In genomic region chr2:24365051-24365450, GRCh38 we compare ENCODE assay signal across 11 cellular contexts. TPM values are rescaled to one million over a fixed set of nuclear protein-coding genes. Genes with fewer than 3 reads are reported as not detected.
DNase-seq lines count a peak whose midpoint lies in the region; ATAC-seq and TF ChIP-seq lines count a peak whose summit lies in the region.
"Had no signal": no experiment of that assay in that cellular context is flagged by ENCODE, and none has a peak within 500 bp of the region (broad histone marks: within the 10 kb centered on the region; RNA-seq: fewer than 3 reads in every experiment).

No MANE protein-coding gene starts in this region.

- TF ChIP-seq CTCF in AG10803 (conservative IDR thresholded peaks at IDR 0.05; ENCODE audit: low read length) (no peak), chondrocyte (IDR thresholded peaks at IDR 0.05) (no peak), foreskin fibroblast (IDR thresholded peaks at IDR 0.05; ENCODE audit: low read depth, low read length) (no peak), GM10266 (IDR thresholded peaks at IDR 0.05; ENCODE audit: control insufficient read depth, insufficient read depth, low read depth, missing control alignments) (no peak)

- H3K4me3 ChIP-seq in AG10803 (ENCODE audit: low read length) = no peak overlapping the region
- H3K4me3 ChIP-seq in foreskin fibroblast (ENCODE audit: low read depth in 1 of 2, low read length in 2 of 2) = no peak overlapping the region

- DNase-seq in AG10803 (ENCODE audit: low read depth) (peak; percentile 12), MV-4-11 (lab: John Stamatoyannopoulos, UW) (peak; percentile 15), chondrocyte (ENCODE audit: low spot score) (no peak), memory B cell (ENCODE audit: low spot score in 2 of 2) (peak; percentile 34 to 35), T-helper 1 cell (no peak), foreskin fibroblast (no peak), GM10266 (ENCODE audit: extremely low spot score) (no peak)
- DNase-seq: CD4-positive, CD25-positive, alpha-beta regulatory T cell had no signal

- H3K9me3 Mint-ChIP-seq in chondrocyte (ENCODE audit: low read depth) (no peaks in the 10 kb centered on the region), memory B cell (no peaks in the 10 kb centered on the region)

- no peak overlapping the region for H3K4me3 Mint-ChIP-seq in chondrocyte (ENCODE audit: unreplicated experiment)
- peak overlapping the region; percentile 11 for H3K4me3 Mint-ChIP-seq in memory B cell
- H3K4me3 Mint-ChIP-seq: activated naive CD8-positive, alpha-beta T cell had no signal

- H3K27me3 Mint-ChIP-seq in chondrocyte (ENCODE audit: low read depth) = no peaks in the 10 kb centered on the region
- H3K27me3 Mint-ChIP-seq in memory B cell = no peaks in the 10 kb centered on the region
- H3K27me3 Mint-ChIP-seq: activated naive CD8-positive, alpha-beta T cell; progenitor cell of endocrine pancreas had no signal

- H3K36me3 Mint-ChIP-seq in chondrocyte (ENCODE audit: low read depth) (no peaks in the 10 kb centered on the region), memory B cell (no peaks in the 10 kb centered on the region)
- H3K36me3 Mint-ChIP-seq: activated naive CD8-positive, alpha-beta T cell; CD4-positive, CD25-positive, alpha-beta regulatory T cell had no signal

- H3K27ac Mint-ChIP-seq in chondrocyte (ENCODE audit: unreplicated experiment) (peak overlapping the region; percentile 89), memory B cell (peak overlapping the region; percentile 77)
- H3K27ac Mint-ChIP-seq: activated naive CD8-positive, alpha-beta T cell; CD4-positive, CD25-positive, alpha-beta regulatory T cell; progenitor cell of endocrine pancreas had no signal

- ATAC-seq in memory B cell (ENCODE audit: low read depth) (peak; percentile 8), GM19467 (IDR thresholded peaks at IDR 0.05; ENCODE audit: unreplicated experiment) (no peak)

- peaks cover 25% of the 10 kb centered on the region for H3K4me1 Mint-ChIP-seq in chondrocyte (ENCODE audit: low read depth)
- peaks cover 16% of the 10 kb centered on the region for H3K4me1 Mint-ChIP-seq in memory B cell

RNA-seq across cellular contexts. Expression of gene ITSN2, which starts 4.7 kb away (rescaled TPM):
- 26.6 to 30.2 TPM (median 28.6 TPM) in 3 replicates for total RNA-seq in chondrocyte

Comparison
In these comparisons a context has a peak if more than half of its experiments do, and no peak if none do; other contexts are left out.
1. DNase-seq: peak in AG10803 (single experiment), MV-4-11 (single experiment) and memory B cell (2 of 2); none in chondrocyte (single experiment), T-helper 1 cell (0 of 5), foreskin fibroblast (0 of 2) and GM10266 (single experiment).